In genomic region chr15:55742498-55742926, GRCh38 we compare ENCODE assay signal across 8 cellular contexts. TPM values are rescaled to one million over a fixed set of nuclear protein-coding genes. Genes with fewer than 3 reads are reported as not detected.
DNase-seq lines count a peak whose midpoint lies in the region; ATAC-seq and TF ChIP-seq lines count a peak whose summit lies in the region.

No MANE protein-coding gene starts in this region.

- H3K36me3 ChIP-seq in Caco-2 (ENCODE audit: control insufficient read depth, insufficient read depth, low read length) (no peaks in the 10 kb centered on the region; the same call in 1 of the 2 replicates), ovary (no peaks in the 10 kb centered on the region)

- CTCF ChIA-PET in Caco-2 (lab: Charles Lee) = interaction anchor here (1.0 kb wide), 1 partner anchor 32 kb away, joined by 3 read pairs; no protein-coding TSS in a partner anchor
- CTCF ChIA-PET in activated CD4-positive, alpha-beta T cell treated with anti-CD3 and anti-CD28 coated beads, Interleukin-2, amount 10 ng/mL, durations not matched to agents 7 days and 5 days (lab: Charles Lee) = no interaction called here

- H3K4me3 ChIP-seq in Caco-2 (ENCODE audit: low read depth, low read length) = peak overlapping the region; percentile 90
- peak overlapping the region; percentile 66 for H3K4me3 ChIP-seq in fibroblast of villous mesenchyme (ENCODE audit: low read depth, low read length)
- peak overlapping the region; percentile 93 for H3K4me3 ChIP-seq in ovary

- TF ChIP-seq POLR2A in ovary (IDR thresholded peaks at IDR 0.05) = no peak

- H3K27me3 Mint-ChIP-seq in Caco-2 (ENCODE audit: insufficient read depth, unreplicated experiment) = no peaks in the 10 kb centered on the region
- H3K27me3 Mint-ChIP-seq in activated CD4-positive, alpha-beta T cell treated with anti-CD3 and anti-CD28 coated beads, Interleukin-2, amount 10 ng/mL, durations not matched to agents 7 days and 5 days = peaks cover 36% of the 10 kb centered on the region

- no peaks in the 10 kb centered on the region for H3K9me3 Mint-ChIP-seq in Caco-2 (ENCODE audit: unreplicated experiment)
- no peaks in the 10 kb centered on the region for H3K9me3 Mint-ChIP-seq in activated CD4-positive, alpha-beta T cell treated with anti-CD3 and anti-CD28 coated beads, Interleukin-2, amount 10 ng/mL, durations not matched to agents 7 days and 5 days

- H3K27ac ChIP-seq in ovary = peak overlapping the region; percentile 65 to 82

- no TSS peak for BruUV-seq in Caco-2 (replicated peaks; lab: Mats Ljungman, UMichigan)

- peaks cover 5% of the 10 kb centered on the region for H3K36me3 Mint-ChIP-seq in Caco-2 (ENCODE audit: insufficient read depth, unreplicated experiment)
- no peaks in the 10 kb centered on the region for H3K36me3 Mint-ChIP-seq in activated CD4-positive, alpha-beta T cell treated with anti-CD3 and anti-CD28 coated beads, Interleukin-2, amount 10 ng/mL, durations not matched to agents 7 days and 5 days (ENCODE audit: low read depth)

- H3K9me3 ChIP-seq in Caco-2 = no peaks in the 10 kb centered on the region
- H3K9me3 ChIP-seq in ovary = no peaks in the 10 kb centered on the region

- 0 to 1% (median 0%) methylated on average over 44 to 52 of the region's 52 CpGs for WGBS in ovary, 3 donors

- intact Hi-C loops in Caco-2 (cut with micrococcal nuclease; ENCODE audit: unreplicated experiment) (loop anchor here (2.0 to 5.0 kb wide), 2 partner anchors 55 to 94 kb away; no protein-coding TSS in a partner anchor), ovary (cut with DNase I) (loop anchor here in 1 of 4 donors (5.0 kb wide), 1 partner anchor 1840 kb away; no protein-coding TSS in a partner anchor)

- H3K27me3 ChIP-seq in Caco-2 (replicated peaks; ENCODE audit: control insufficient read depth, insufficient read depth, low read length) = no peaks in the 10 kb centered on the region
- H3K27me3 ChIP-seq in ovary = no peaks in the 10 kb centered on the region

- H3K4me3 Mint-ChIP-seq in Caco-2 (ENCODE audit: unreplicated experiment) = no peak overlapping the region
- peak overlapping the region; percentile 55 for H3K4me3 Mint-ChIP-seq in activated CD4-positive, alpha-beta T cell treated with anti-CD3 and anti-CD28 coated beads, Interleukin-2, amount 10 ng/mL, durations not matched to agents 7 days and 5 days

- POLR2A ChIA-PET in Caco-2 (lab: Charles Lee) = no interaction called here
- POLR2A ChIA-PET in activated CD4-positive, alpha-beta T cell treated with anti-CD3 and anti-CD28 coated beads, Interleukin-2, amount 10 ng/mL, durations not matched to agents 7 days and 5 days (lab: Charles Lee) = no interaction called here

- peaks cover 7% of the 10 kb centered on the region for H3K4me1 Mint-ChIP-seq in Caco-2 (ENCODE audit: low read depth, unreplicated experiment)
- H3K4me1 Mint-ChIP-seq in activated CD4-positive, alpha-beta T cell treated with anti-CD3 and anti-CD28 coated beads, Interleukin-2, amount 10 ng/mL, durations not matched to agents 7 days and 5 days = peaks cover 4% of the 10 kb centered on the region

- H3K4me1 ChIP-seq in Caco-2 = peaks cover 46% of the 10 kb centered on the region
- H3K4me1 ChIP-seq in ovary (ENCODE audit: insufficient read depth) = peaks cover 3% of the 10 kb centered on the region

- ATAC-seq in HG03442 (IDR thresholded peaks at IDR 0.05; ENCODE audit: unreplicated experiment) (peak; percentile 27), HG03108 (IDR thresholded peaks at IDR 0.05; ENCODE audit: unreplicated experiment) (no peak)

- no peak for TF ChIP-seq EP300 in ovary (IDR thresholded peaks at IDR 0.05)

- H3K27ac Mint-ChIP-seq in Caco-2 (ENCODE audit: unreplicated experiment) = no peak overlapping the region
- no peak overlapping the region for H3K27ac Mint-ChIP-seq in activated CD4-positive, alpha-beta T cell treated with anti-CD3 and anti-CD28 coated beads, Interleukin-2, amount 10 ng/mL, durations not matched to agents 7 days and 5 days

- no peak for TF ChIP-seq CTCF in Caco-2 (IDR thresholded peaks at IDR 0.05; ENCODE audit: insufficient read depth in 1 of 2, low read depth in 1 of 2, low read length in 1 of 2, severe bottlenecking in 1 of 2, unreplicated experiment in 1 of 2)
- TF ChIP-seq CTCF in fibroblast of villous mesenchyme (IDR thresholded peaks at IDR 0.05; ENCODE audit: insufficient read depth, low read depth, low read length) = no peak
- TF ChIP-seq CTCF in ovary (IDR thresholded peaks at IDR 0.05) = no peak

- DNase-seq in Caco-2 (peak in 1 of 2 experiments; percentile 42), fibroblast of villous mesenchyme (ENCODE audit: low read depth) (peak; percentile 44), ovary (peak in 4 of 5 donors; percentile 52 to 72 (median 54)), iPS-NIHi7 (ENCODE audit: extremely low spot score) (no peak), SIG-M5 treated with dmso at 0.1 percent for 504 hours (lab: John Stamatoyannopoulos, UW; ENCODE audit: unreplicated experiment) (no peak)
- DNase-seq in activated CD4-positive, alpha-beta T cell treated with anti-CD3 and anti-CD28 coated beads, Interleukin-2, amount 10 ng/mL, durations not matched to agents 7 days and 5 days = peak; percentile 14

RNA-seq across cellular contexts. Expression of gene PRTG, which starts 0.4 kb away (rescaled TPM):
- total RNA-seq in Caco-2 (2022) (39.1 and 40.2 TPM in 2 replicates), fibroblast of villous mesenchyme (6.4 and 6.9 TPM in 2 replicates), ovary (1 to 10 TPM; 3.3 to 9.4 (median 6.7) TPM)
- total RNA-seq in activated CD4-positive, alpha-beta T cell treated with anti-CD3 and anti-CD28 coated beads, Interleukin-2, amount 10 ng/mL, durations not matched to agents 7 days and 5 days = not detected
- 1 to 10 TPM; 1.2 to 2.5 TPM for polyA plus RNA-seq in ovary

Comparison
In these comparisons a context has a peak if more than half of its experiments do, and no peak if none do; other contexts are left out.
1. DNase-seq: peak in activated CD4-positive, alpha-beta T cell treated with anti-CD3 and anti-CD28 coated beads, Interleukin-2, amount 10 ng/mL, durations not matched to agents 7 days and 5 days (single experiment), fibroblast of villous mesenchyme (single experiment) and ovary (4 of 5); none in iPS-NIHi7 (single experiment) and SIG-M5 treated with dmso at 0.1 percent for 504 hours (single experiment).
2. Peak in every context shown above with its lines, with median percentiles within 50 percentile points of each other: H3K4me3 ChIP-seq.